ENCODE assay signal across 1 cellular context in genomic region chr9:122051401-122052346, GRCh38.
TF ChIP-seq lines count a peak whose summit lies in the region.

No MANE protein-coding gene starts in this region.

TF ChIP-seq in K562, 482 proteins besides CTCF, POLR2A, EP300 and RAD21 (continued from another document):
- TF ChIP-seq KLF16 (IDR thresholded peaks at IDR 0.05) (peak; percentile 84), FOXP4 (CRISPR knock-in tag; IDR thresholded peaks at IDR 0.05; ENCODE audit: borderline replicate concordance) (no peak), PPARD (CRISPR knock-in tag; IDR thresholded peaks at IDR 0.05) (no peak), HNRNPH1 (optimal IDR thresholded peaks at IDR 0.05; ENCODE audit: low read depth, low read length) (no peak), RFX7 (CRISPR knock-in tag; IDR thresholded peaks at IDR 0.05) (no peak), ARID1B (IDR thresholded peaks at IDR 0.05) (peak; percentile 93), ZNF407 (IDR thresholded peaks at IDR 0.05; ENCODE audit: low read depth) (no peak), U2AF2 (optimal IDR thresholded peaks at IDR 0.05; ENCODE audit: low read depth, low read length) (no peak), TRIM28 (IDR thresholded peaks at IDR 0.05) (no peak), ZNF408 (CRISPR knock-in tag; IDR thresholded peaks at IDR 0.05; ENCODE audit: low read depth) (no peak), HNRNPK (IDR thresholded peaks at IDR 0.05; ENCODE audit: low read depth, low read length, poor library complexity, severe bottlenecking) (no peak), ETS2 (tag; IDR thresholded peaks at IDR 0.05; ENCODE audit: borderline replicate concordance, poor library complexity, severe bottlenecking) (no peak), BRF2 (IDR thresholded peaks at IDR 0.05; ENCODE audit: borderline replicate concordance, insufficient read depth, insufficient read length) (no peak), ZNF184 (CRISPR knock-in tag; IDR thresholded peaks at IDR 0.05) (no peak), SIN3B (IDR thresholded peaks at IDR 0.05; ENCODE audit: low read depth) (no peak), ZC3H4 (CRISPR knock-in tag; IDR thresholded peaks at IDR 0.05; ENCODE audit: borderline replicate concordance) (no peak), FOXA3 (CRISPR knock-in tag; conservative IDR thresholded peaks at IDR 0.05 in 1 of 2, IDR thresholded peaks at IDR 0.05 in 1 of 2) (no peak), CBFA2T3 (IDR thresholded peaks at IDR 0.05) (peak; percentile 96), ZNF766 (CRISPR knock-in tag; conservative IDR thresholded peaks at IDR 0.05) (peak; percentile 77), STAT5B (CRISPR knock-in tag; IDR thresholded peaks at IDR 0.05) (no peak), BRF1 (IDR thresholded peaks at IDR 0.05; ENCODE audit: borderline replicate concordance, extremely low read depth, insufficient read length) (no peak), ZNF3 (CRISPR knock-in tag; IDR thresholded peaks at IDR 0.05) (no peak), SAP30 (IDR thresholded peaks at IDR 0.05; ENCODE audit: borderline replicate concordance, insufficient read depth, low read depth, low read length, poor library complexity, severe bottlenecking) (no peak)
